6 cellular contexts compared by ENCODE assay signal in the genomic region with DNA sequence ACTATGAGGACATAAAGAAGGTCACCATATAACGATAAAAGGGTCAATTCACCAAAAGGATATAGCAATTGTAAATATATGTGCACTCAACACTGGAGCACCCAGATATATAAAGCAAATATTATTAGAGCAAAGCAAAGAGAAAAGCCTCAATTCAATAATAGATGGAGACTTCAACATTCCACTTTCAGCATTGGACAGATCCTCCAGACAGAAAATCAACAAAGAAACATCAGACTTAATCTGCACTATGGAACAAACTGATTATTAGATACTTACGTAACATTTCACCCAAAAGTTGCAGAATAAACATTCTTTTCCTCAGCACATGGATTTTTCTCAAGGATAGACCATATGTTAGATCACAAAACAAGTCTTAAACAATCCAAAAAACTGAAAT. TPM values are rescaled to one million over a fixed set of nuclear protein-coding genes. Genes with fewer than 3 reads are reported as not detected.
"Had no signal": no experiment of that assay in that cellular context is flagged by ENCODE, and none has a peak within 500 bp of the region (broad histone marks: within the 10 kb centered on the region; RNA-seq: fewer than 3 reads in every experiment).

No MANE protein-coding gene starts in this region.

RNA-seq across cellular contexts. Expression of a gene that starts 10.2 kb away (rescaled TPM):
- polyA plus RNA-seq: GM23338, IgD-negative memory B cell had no signal

RNA-seq across cellular contexts. Expression of a gene that starts 18.9 kb away (rescaled TPM):
- polyA plus RNA-seq: IgD-negative memory B cell had no signal

RNA-seq across cellular contexts. Expression of a gene that starts 20.7 kb away (rescaled TPM):
- total RNA-seq: H1, HT1080 had no signal
- polyA plus RNA-seq: IgD-negative memory B cell had no signal

RNA-seq across cellular contexts. Expression of a gene that starts 43.3 kb away (rescaled TPM):
- polyA plus RNA-seq: GM23338, IgD-negative memory B cell had no signal

RNA-seq across cellular contexts. Expression of a gene that starts 50.7 kb away (rescaled TPM):
- total RNA-seq: H1, HFFc6, HT1080, K562 had no signal
- polyA plus RNA-seq: GM23338, IgD-negative memory B cell, K562 had no signal
